ENCODE assay signal across 26 cellular contexts in the genomic region with DNA sequence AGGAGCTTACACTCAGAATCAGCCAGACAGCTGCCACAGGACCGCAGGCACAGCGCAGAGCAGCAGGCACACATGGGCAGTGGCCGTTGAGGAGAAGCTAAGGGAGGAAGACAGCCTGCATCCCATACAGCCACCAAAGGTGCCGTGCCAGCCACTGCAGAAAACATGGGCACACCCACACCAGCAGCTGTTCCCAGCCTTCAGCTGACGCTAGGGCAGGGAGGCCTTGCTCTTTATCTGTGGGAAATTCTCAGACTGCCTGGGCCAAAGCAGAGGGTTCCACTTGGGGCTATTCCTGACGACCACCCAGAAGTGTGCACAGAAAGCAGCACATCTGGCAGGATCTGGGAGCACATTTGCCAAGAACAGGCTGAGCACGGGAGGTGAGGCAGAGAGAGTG.
"Had no signal": no experiment of that assay in that cellular context is flagged by ENCODE, and none has a peak within 500 bp of the region (broad histone marks: within the 10 kb centered on the region; RNA-seq: fewer than 3 reads in every experiment).

No MANE protein-coding gene starts in this region.

- H3K9me3 ChIP-seq: left ventricle myocardium inferior, pancreas, prostate gland, spleen, thyroid gland, transverse colon, upper lobe of right lung had no signal

- H3K4me3 ChIP-seq: heart right ventricle, hepatocyte, left ventricle myocardium inferior, lung, mucosa of descending colon, pancreas, prostate gland, spleen, thyroid gland, transverse colon, upper lobe of right lung had no signal

- H3K36me3 ChIP-seq: heart right ventricle, left ventricle myocardium inferior, pancreas, prostate gland, spleen, thyroid gland, transverse colon, upper lobe of right lung had no signal

- H3K27me3 ChIP-seq: hepatocyte, thyroid gland, transverse colon, upper lobe of right lung had no signal

- H3K4me1 ChIP-seq: heart right ventricle, left ventricle myocardium inferior, pancreas, prostate gland, spleen, transverse colon, upper lobe of right lung had no signal

- H3K27ac ChIP-seq: heart right ventricle, hepatocyte, left ventricle myocardium inferior, pancreas, prostate gland, spleen, thyroid gland, transverse colon, upper lobe of right lung had no signal

- DNase-seq: heart right ventricle; islet precursor cell; left ventricle myocardium inferior; midbrain; mucosa of descending colon; naive B cell; natural killer cell; nucleus accumbens; pancreas; posterior cingulate gyrus; retina; right cardiac atrium; small intestine; spleen; stimulated activated CD4-positive, alpha-beta T cell treated with anti-CD3 and anti-CD28 coated beads, Interleukin-4, amount 100 ng/mL, for 24 hours; stimulated activated naive CD4-positive, alpha-beta T cell treated with Interleukin-2 at 50 U/mL for 16 hours; stimulated activated naive CD8-positive, alpha-beta T cell treated with anti-CD3 and anti-CD28 coated beads, Interleukin-15, amount 100 ng/mL, for 72 hours; substantia nigra; thyroid gland; transverse colon; upper lobe of right lung had no signal

- H2AFZ ChIP-seq: hepatocyte had no signal

- ATAC-seq: heart right ventricle; mucosa of descending colon; natural killer cell; pancreas; right cardiac atrium; sciatic nerve; stimulated activated memory B cell treated with anti-CD40 and anti-IgM and Interleukin-4, amounts not matched to agents 10 μg/mL and 1 μg/mL and 100 μg/mL, for 72 hours; stimulated activated naive CD8-positive, alpha-beta T cell treated with anti-CD3 and anti-CD28 coated beads, Interleukin-15, amount 100 ng/mL, for 72 hours; upper lobe of right lung had no signal

- H3K4me2 ChIP-seq: hepatocyte had no signal

- H3K79me2 ChIP-seq: hepatocyte had no signal
